In genomic region chr19:47801270-47801669, GRCh38 we compare ENCODE assay signal across 21 cellular contexts. TPM values are rescaled to one million over a fixed set of nuclear protein-coding genes. Genes with fewer than 3 reads are reported as not detected.
DNase-seq lines count a peak whose midpoint lies in the region; ATAC-seq, FAIRE-seq and TF ChIP-seq lines count a peak whose summit lies in the region.
"Had no signal": no experiment of that assay in that cellular context is flagged by ENCODE, and none has a peak within 500 bp of the region (broad histone marks: within the 10 kb centered on the region; RNA-seq: fewer than 3 reads in every experiment).

No MANE protein-coding gene starts in this region.

- H4K20me1 ChIP-seq in mammary epithelial cell (ENCODE audit: insufficient read depth, low read length) (no peaks in the 10 kb centered on the region), K562 (replicated peaks; ENCODE audit: control insufficient read depth, insufficient read depth, low read length) (no peaks in the 10 kb centered on the region)

- H3K36me3 ChIP-seq in mammary epithelial cell (ENCODE audit: insufficient read depth, low read length): no peaks in the 10 kb centered on the region
- H3K36me3 ChIP-seq in K562 (ENCODE audit: control insufficient read depth, insufficient read depth, low read length): no peaks in the 10 kb centered on the region

- no peaks in the 10 kb centered on the region for H3K27me3 Mint-ChIP-seq in MCF 10A (ENCODE audit: insufficient read depth, unreplicated experiment)

- peaks cover 4% of the 10 kb centered on the region for H3K36me3 Mint-ChIP-seq in MCF 10A (ENCODE audit: insufficient read depth, unreplicated experiment)

- no peaks in the 10 kb centered on the region for H3K4me1 ChIP-seq in mammary epithelial cell (ENCODE audit: insufficient read depth, low read length)
- H3K4me1 ChIP-seq in K562 (replicated peaks in 1 of 2; ENCODE audit: control insufficient read depth in 2 of 2, insufficient read depth in 2 of 2, low read length in 2 of 2): no peaks in the 10 kb centered on the region; a peak in 1 of 5 replicates

- no peak for TF ChIP-seq RAD21 in K562 (CRISPR knock-in tag; conservative IDR thresholded peaks at IDR 0.05 in 1 of 2, IDR thresholded peaks at IDR 0.05 in 1 of 2)

- TF ChIP-seq EP300 in K562 (IDR thresholded peaks at IDR 0.05; ENCODE audit: low read length): no peak

- DNase-seq in MCF 10A (ENCODE audit: unreplicated experiment) (no peak), mammary epithelial cell (no peak), K562 (ENCODE audit: extremely low read depth in 1 of 4, low spot score in 3 of 4) (no peak), urothelium cell line (ENCODE audit: low spot score) (no peak), DMS153 (lab: John Stamatoyannopoulos, UW) (no peak)
- DNase-seq: C1 segment of cervical spinal cord; Calu3; CD4-positive, alpha-beta memory T cell; COR-L47; DMS79; EL; GDM1; GM23248; H9 had no signal

- H3K4me1 Mint-ChIP-seq in MCF 10A (ENCODE audit: insufficient read depth, unreplicated experiment): no peaks in the 10 kb centered on the region
- H3K4me1 Mint-ChIP-seq: CD4-positive, alpha-beta memory T cell had no signal

- no peak overlapping the region for H3K4me3 Mint-ChIP-seq in MCF 10A (ENCODE audit: unreplicated experiment)
- H3K4me3 Mint-ChIP-seq: CD4-positive, alpha-beta memory T cell; H9 had no signal

- peaks cover 4% of the 10 kb centered on the region for H3K9me3 ChIP-seq in mammary epithelial cell (replicated peaks; ENCODE audit: insufficient read depth, low read length)
- no peaks in the 10 kb centered on the region for H3K9me3 ChIP-seq in K562 (replicated peaks; ENCODE audit: control insufficient read depth, insufficient read depth, low read depth, low read length)

- no peak for TF ChIP-seq POLR2A in K562 (conservative IDR thresholded peaks at IDR 0.05)

- H3K9me1 ChIP-seq in K562 (ENCODE audit: control insufficient read depth, insufficient read depth, low read length): no peaks in the 10 kb centered on the region

- no peak overlapping the region for H2AFZ ChIP-seq in mammary epithelial cell (ENCODE audit: low read depth, low read length)
- H2AFZ ChIP-seq in K562 (ENCODE audit: low read depth, low read length): no peak overlapping the region
- H2AFZ ChIP-seq: GM23248 had no signal

- CTCF ChIA-PET in MCF 10A (lab: Yijun Ruan, JAX) (interaction anchor here (0.6 to 1.0 kb wide), 2 partner anchors 11 to 36 kb away, joined by 3 read pairs; no protein-coding TSS in a partner anchor), mammary epithelial cell (lab: Charles Lee; ENCODE audit: low non-redundant PET) (no interaction called here), K562 (lab: Yijun Ruan, JAX; ENCODE audit: low intra/inter-chr PET ratio) (no interaction called here)

- peak overlapping the region; percentile 54 for H3K27ac Mint-ChIP-seq in MCF 10A (ENCODE audit: low read depth, unreplicated experiment)
- H3K27ac Mint-ChIP-seq: H9 had no signal

- TF ChIP-seq CTCF in MCF 10A (IDR thresholded peaks at IDR 0.05; ENCODE audit: unreplicated experiment) (no peak), mammary epithelial cell (conservative IDR thresholded peaks at IDR 0.05 in 1 of 2, IDR thresholded peaks at IDR 0.05 in 1 of 2; ENCODE audit: extremely low read depth in 1 of 2, insufficient read depth in 1 of 2, low read depth in 1 of 2, low read length in 2 of 2) (no peak), K562 (IDR thresholded peaks at IDR 0.05 in 2 of 3, conservative IDR thresholded peaks at IDR 0.05 in 1 of 3; ENCODE audit: insufficient read depth in 2 of 3, low read depth in 1 of 3, low read length in 3 of 3) (no peak)

- H3K9ac ChIP-seq in mammary epithelial cell (ENCODE audit: insufficient read depth, low read length) (no peak overlapping the region), K562 (ENCODE audit: insufficient read depth in 1 of 2, low read depth in 2 of 2, low read length in 2 of 2) (no peak overlapping the region)
- H3K9ac ChIP-seq: GM23248 had no signal

- H3K27ac ChIP-seq in mammary epithelial cell (ENCODE audit: insufficient read depth, low read depth, low read length) (no peak overlapping the region), K562 (ENCODE audit: extremely low read depth, low read depth, low read length) (no peak overlapping the region)
- H3K27ac ChIP-seq: 22Rv1, GM23248 had no signal

- H3K79me2 ChIP-seq in mammary epithelial cell (ENCODE audit: insufficient read depth, low read length) (no peaks in the 10 kb centered on the region), K562 (ENCODE audit: control insufficient read depth, insufficient read depth, low read length) (no peaks in the 10 kb centered on the region)

- no peaks in the 10 kb centered on the region for H3K27me3 ChIP-seq in mammary epithelial cell (ENCODE audit: insufficient read depth, low read length)
- H3K27me3 ChIP-seq in K562 (ENCODE audit: control insufficient read depth in 2 of 2, insufficient read depth in 2 of 2, low read length in 2 of 2): peaks cover 17 to 27% of the 10 kb centered on the region in 2 experiments

- no peak for FAIRE-seq in K562 (lab: Jason Lieb, UNC)
- FAIRE-seq in urothelium cell line (lab: Jason Lieb, UNC): peak; percentile 20
- FAIRE-seq: A204.1, GM12878, GM19239 had no signal

- H3K4me2 ChIP-seq in mammary epithelial cell (ENCODE audit: insufficient read depth, low read depth, low read length) (no peak overlapping the region), K562 (ENCODE audit: insufficient read depth, low read length) (no peak overlapping the region)

- BruUV-seq in MCF 10A (replicated peaks; lab: Mats Ljungman, UMichigan) (no TSS peak), mammary epithelial cell (replicated peaks; lab: Mats Ljungman, UMichigan) (no TSS peak), K562 (replicated peaks; lab: Mats Ljungman, UMichigan) (no TSS peak)

- H3K9me3 Mint-ChIP-seq in MCF 10A (ENCODE audit: unreplicated experiment): no peaks in the 10 kb centered on the region

- dilution Hi-C loops in mammary epithelial cell (cut with HindIII; ENCODE audit: low sequenced_read_pairs): no loop called here

- in situ Hi-C loops in mammary epithelial cell (cut with MboI; ENCODE audit: low sequenced_read_pairs in 2 of 2) (no loop called here), K562 (cut with MboI) (loop anchor here (5.0 kb wide), 1 partner anchor 56 kb away; the partner anchor contains the start of gene TPRX2)

- intact Hi-C loops in MCF 10A (cut with micrococcal nuclease) (no loop called here), mammary epithelial cell (cut with micrococcal nuclease) (no loop called here), K562 (cut with micrococcal nuclease) (no loop called here)

- 54% methylated on average over 4 of the region's 4 CpGs for WGBS in mammary epithelial cell (ENCODE audit: low coverage, missing lambda C conversion rate)
- 17% methylated on average over 4 of the region's 4 CpGs for WGBS in K562 (ENCODE audit: insufficient coverage, low coverage, missing lambda C conversion rate)

- POLR2A ChIA-PET in MCF 10A (lab: Yijun Ruan, JAX) (no interaction called here), K562 (lab: Yijun Ruan, JAX) (no interaction called here)

- H3K4me3 ChIP-seq in mammary epithelial cell (replicated peaks in 1 of 3; ENCODE audit: insufficient read depth in 1 of 3, low read depth in 2 of 3, low read length in 3 of 3) (no peak overlapping the region), K562 (no peak overlapping the region)
- H3K4me3 ChIP-seq: GM12878, GM23248 had no signal

- ATAC-seq in K562 (no peak), HG02884 (IDR thresholded peaks at IDR 0.05; ENCODE audit: unreplicated experiment) (no peak)
- ATAC-seq: GM12878 had no signal

RNA-seq across cellular contexts. Expression of gene TPRX1, which starts 3.1 kb away (rescaled TPM):
- total RNA-seq in MCF 10A (2022) (not detected in 2 replicates), mammary epithelial cell (not detected), K562 (2014; rRNA removed) (not detected in 2 replicates), K562 (2014; rRNA removed; fragmentation: Illumina TruSeq; extraction: Trizol) (not detected in 2 replicates), K562 (2015; rRNA removed; fragmentation: Illumina TruSeq; extraction: Trizol) (not detected in 2 replicates), K562 (2021) (not detected in 2 replicates)
- polyA plus RNA-seq in mammary epithelial cell (not detected), K562 (2011; rRNA removed) (not detected in 2 replicates), K562 (2014; fragmentation: Illumina TruSeq; extraction: Trizol) (not detected in 2 replicates), K562 (2014; fragmentation: Nextera tagmentation; extraction: Ambion mirVana) (not detected), K562 (2014; rRNA removed) (not detected in 2 replicates)
- polyA minus RNA-seq in mammary epithelial cell: not detected
- not detected in 2 replicates for total RNA-seq in K562 (2011; cell fraction: chromatin; rRNA removed; ENCODE audit: low replicate concordance)
- total RNA-seq in K562 (2011; cell fraction: nucleolus; rRNA removed): not detected in 2 replicates
- total RNA-seq in K562 (2011; cell fraction: nucleoplasm; rRNA removed): not detected in 2 replicates
- not detected in 2 replicates for polyA plus RNA-seq in K562 (2011; cell fraction: cytosol; rRNA removed)
- not detected in 2 replicates for polyA plus RNA-seq in K562 (2011; cell fraction: nucleus; rRNA removed)
- polyA plus RNA-seq in K562 (2012): not detected in 2 replicates
- polyA minus RNA-seq in K562 (2011; rRNA and poly(A)+ RNA removed): not detected in 2 replicates
- polyA minus RNA-seq in K562 (2011; cell fraction: cytosol; rRNA and poly(A)+ RNA removed): not detected in 2 replicates
- not detected in 2 replicates for polyA minus RNA-seq in K562 (2011; cell fraction: nucleus; rRNA and poly(A)+ RNA removed)
- total RNA-seq: Calu3; CD4-positive, alpha-beta memory T cell; GM12878; GM23248; H4; H9 had no signal
- polyA plus RNA-seq: BJ; CD4-positive, alpha-beta memory T cell; GM12878; GM23248 had no signal

RNA-seq across cellular contexts. Expression of gene CRX, which starts 20.5 kb away (rescaled TPM):
- total RNA-seq in MCF 10A (2022) (not detected in 2 replicates), mammary epithelial cell (not detected), K562 (2014; rRNA removed) (not detected in 2 replicates), K562 (2014; rRNA removed; fragmentation: Illumina TruSeq; extraction: Trizol) (not detected in 2 replicates), K562 (2015; rRNA removed; fragmentation: Illumina TruSeq; extraction: Trizol) (not detected in 2 replicates), K562 (2021) (not detected in 2 replicates)
- polyA plus RNA-seq in mammary epithelial cell (not detected), K562 (2011; rRNA removed) (not detected in 2 replicates), K562 (2014; fragmentation: Illumina TruSeq; extraction: Trizol) (not detected in 2 replicates), K562 (2014; fragmentation: Nextera tagmentation; extraction: Ambion mirVana) (under 1 TPM in 1 of 2 experiments, not detected in 1; 0.01 TPM), K562 (2014; rRNA removed) (not detected in 2 replicates)
- not detected for polyA minus RNA-seq in mammary epithelial cell
- not detected in 2 replicates for total RNA-seq in K562 (2011; cell fraction: chromatin; rRNA removed; ENCODE audit: low replicate concordance)
- not detected in 2 replicates for total RNA-seq in K562 (2011; cell fraction: nucleolus; rRNA removed)
- not detected in 2 replicates for total RNA-seq in K562 (2011; cell fraction: nucleoplasm; rRNA removed)
- not detected in 2 replicates for polyA plus RNA-seq in K562 (2011; cell fraction: cytosol; rRNA removed)
- polyA plus RNA-seq in K562 (2011; cell fraction: nucleus; rRNA removed): not detected in 2 replicates
- polyA plus RNA-seq in K562 (2012): 0.01 and 0.04 TPM in 2 replicates
- not detected in 2 replicates for polyA minus RNA-seq in K562 (2011; rRNA and poly(A)+ RNA removed)
- polyA minus RNA-seq in K562 (2011; cell fraction: cytosol; rRNA and poly(A)+ RNA removed): not detected in 2 replicates
- not detected in 2 replicates for polyA minus RNA-seq in K562 (2011; cell fraction: nucleus; rRNA and poly(A)+ RNA removed)
- total RNA-seq: Calu3; CD4-positive, alpha-beta memory T cell; GM12878; GM23248; H4 had no signal
- polyA plus RNA-seq: BJ; CD4-positive, alpha-beta memory T cell; GM12878; GM23248 had no signal

RNA-seq across cellular contexts. Expression of gene SELENOW, which starts 22.8 kb away (rescaled TPM):
- total RNA-seq in MCF 10A (2022) (93.5 and 115 TPM in 2 replicates), mammary epithelial cell (100 to 1,000 TPM; 262 to 392 TPM), K562 (2014; rRNA removed) (191 and 212 TPM in 2 replicates), K562 (2014; rRNA removed; fragmentation: Illumina TruSeq; extraction: Trizol) (78.3 and 95.2 TPM in 2 replicates), K562 (2015; rRNA removed; fragmentation: Illumina TruSeq; extraction: Trizol) (168 and 181 TPM in 2 replicates), K562 (2021) (91.9 and 103 TPM in 2 replicates)
- polyA plus RNA-seq in mammary epithelial cell (365 TPM), K562 (2011; rRNA removed) (118 and 125 TPM in 2 replicates), K562 (2014; fragmentation: Illumina TruSeq; extraction: Trizol) (117 and 153 TPM in 2 replicates), K562 (2014; fragmentation: Nextera tagmentation; extraction: Ambion mirVana) (100 to 1,000 TPM; 268 to 279 TPM), K562 (2014; rRNA removed) (156 and 183 TPM in 2 replicates)
- polyA minus RNA-seq in mammary epithelial cell: 376 TPM
- 41.1 and 91.2 TPM in 2 replicates for total RNA-seq in K562 (2011; cell fraction: chromatin; rRNA removed; ENCODE audit: low replicate concordance)
- 75.2 and 79.4 TPM in 2 replicates for total RNA-seq in K562 (2011; cell fraction: nucleolus; rRNA removed)
- total RNA-seq in K562 (2011; cell fraction: nucleoplasm; rRNA removed): 97.1 and 146 TPM in 2 replicates
- 146 and 188 TPM in 2 replicates for polyA plus RNA-seq in K562 (2011; cell fraction: cytosol; rRNA removed)
- 94.7 and 118 TPM in 2 replicates for polyA plus RNA-seq in K562 (2011; cell fraction: nucleus; rRNA removed)
- 63.8 and 102 TPM in 2 replicates for polyA plus RNA-seq in K562 (2012)
- polyA minus RNA-seq in K562 (2011; rRNA and poly(A)+ RNA removed): 20.4 and 23.9 TPM in 2 replicates
- polyA minus RNA-seq in K562 (2011; cell fraction: cytosol; rRNA and poly(A)+ RNA removed): 24.2 and 24.3 TPM in 2 replicates
- 17.6 and 19.3 TPM in 2 replicates for polyA minus RNA-seq in K562 (2011; cell fraction: nucleus; rRNA and poly(A)+ RNA removed)

RNA-seq across cellular contexts. Expression of gene NOP53, which starts 55.9 kb away (rescaled TPM):
- total RNA-seq in MCF 10A (2022) (165 and 211 TPM in 2 replicates), mammary epithelial cell (100 to 1,000 TPM in 1 of 2 donors, 10 to 100 TPM in 1; 87.4 to 106 TPM), K562 (2014; rRNA removed) (254 and 304 TPM in 2 replicates), K562 (2014; rRNA removed; fragmentation: Illumina TruSeq; extraction: Trizol) (97.1 and 111 TPM in 2 replicates), K562 (2015; rRNA removed; fragmentation: Illumina TruSeq; extraction: Trizol) (139 and 145 TPM in 2 replicates), K562 (2021) (207 and 231 TPM in 2 replicates)
- polyA plus RNA-seq in mammary epithelial cell (71.7 TPM), K562 (2011; rRNA removed) (146 and 189 TPM in 2 replicates), K562 (2014; fragmentation: Illumina TruSeq; extraction: Trizol) (113 and 268 TPM in 2 replicates), K562 (2014; fragmentation: Nextera tagmentation; extraction: Ambion mirVana) (1 to 10 TPM; 6.5 to 7.0 TPM), K562 (2014; rRNA removed) (257 and 274 TPM in 2 replicates)
- 43.9 TPM for polyA minus RNA-seq in mammary epithelial cell
- total RNA-seq in K562 (2011; cell fraction: chromatin; rRNA removed; ENCODE audit: low replicate concordance): 71.9 and 141 TPM in 2 replicates
- total RNA-seq in K562 (2011; cell fraction: nucleolus; rRNA removed): 125 and 129 TPM in 2 replicates
- 105 and 135 TPM in 2 replicates for total RNA-seq in K562 (2011; cell fraction: nucleoplasm; rRNA removed)
- polyA plus RNA-seq in K562 (2011; cell fraction: cytosol; rRNA removed): 121 and 183 TPM in 2 replicates
- polyA plus RNA-seq in K562 (2011; cell fraction: nucleus; rRNA removed): 86.3 and 109 TPM in 2 replicates
- 423 and 620 TPM in 2 replicates for polyA plus RNA-seq in K562 (2012)
- polyA minus RNA-seq in K562 (2011; rRNA and poly(A)+ RNA removed): 48.0 and 49.6 TPM in 2 replicates
- 107 and 130 TPM in 2 replicates for polyA minus RNA-seq in K562 (2011; cell fraction: cytosol; rRNA and poly(A)+ RNA removed)
- polyA minus RNA-seq in K562 (2011; cell fraction: nucleus; rRNA and poly(A)+ RNA removed): 35.7 and 49.4 TPM in 2 replicates

RNA-seq across cellular contexts. Expression of gene TPRX2, which starts 57.8 kb away (rescaled TPM):
- not detected in 2 replicates for total RNA-seq in MCF 10A (2022)
- total RNA-seq in mammary epithelial cell: not detected
- polyA plus RNA-seq in mammary epithelial cell: not detected
- polyA minus RNA-seq in mammary epithelial cell: not detected
- total RNA-seq in K562 (2011; cell fraction: chromatin; rRNA removed; ENCODE audit: low replicate concordance): not detected in 2 replicates
- not detected in 2 replicates for total RNA-seq in K562 (2011; cell fraction: nucleolus; rRNA removed)
- total RNA-seq in K562 (2011; cell fraction: nucleoplasm; rRNA removed): not detected in 2 replicates
- total RNA-seq in K562 (2014; rRNA removed): not detected in 2 replicates
- not detected in 2 replicates for total RNA-seq in K562 (2014; rRNA removed; fragmentation: Illumina TruSeq; extraction: Trizol)
- total RNA-seq in K562 (2015; rRNA removed; fragmentation: Illumina TruSeq; extraction: Trizol): not detected in 2 replicates
- total RNA-seq in K562 (2021): not detected in 2 replicates
- polyA plus RNA-seq in K562 (2011; rRNA removed): not detected in 2 replicates
- not detected in 2 replicates for polyA plus RNA-seq in K562 (2011; cell fraction: cytosol; rRNA removed)
- polyA plus RNA-seq in K562 (2011; cell fraction: nucleus; rRNA removed): not detected in 2 replicates
- not detected in 2 replicates for polyA plus RNA-seq in K562 (2012)
- not detected in 2 replicates for polyA plus RNA-seq in K562 (2014; fragmentation: Illumina TruSeq; extraction: Trizol)
- polyA plus RNA-seq in K562 (2014; fragmentation: Nextera tagmentation; extraction: Ambion mirVana): not detected
- not detected in 2 replicates for polyA plus RNA-seq in K562 (2014; rRNA removed)
- not detected in 2 replicates for polyA minus RNA-seq in K562 (2011; rRNA and poly(A)+ RNA removed)
- polyA minus RNA-seq in K562 (2011; cell fraction: cytosol; rRNA and poly(A)+ RNA removed): not detected in 2 replicates
- not detected in 2 replicates for polyA minus RNA-seq in K562 (2011; cell fraction: nucleus; rRNA and poly(A)+ RNA removed)
- total RNA-seq: Calu3; CD4-positive, alpha-beta memory T cell; GM12878; GM23248; H4; H9 had no signal
- polyA plus RNA-seq: BJ; CD4-positive, alpha-beta memory T cell; GM12878; GM23248 had no signal
